ENCODE assay signal across 8 cellular contexts in genomic region chr16:84294196-84295142, GRCh38. TPM values are rescaled to one million over a fixed set of nuclear protein-coding genes. Genes with fewer than 3 reads are reported as not detected.
DNase-seq lines count a peak whose midpoint lies in the region; ATAC-seq, FAIRE-seq and TF ChIP-seq lines count a peak whose summit lies in the region.
"Had no signal": no experiment of that assay in that cellular context is flagged by ENCODE, and none has a peak within 500 bp of the region (broad histone marks: within the 10 kb centered on the region; RNA-seq: fewer than 3 reads in every experiment).

Gene WFDC1, plus strand, starts transcription at chr16:84294878. Its CDS starts 94 bp downstream, at chr16:84294972.

- no peak within 1 kb of the TSS for H4K8ac ChIP-seq in mesendoderm (ENCODE audit: low read depth, low read length)

- peak within 1 kb of the TSS in 25 of 59 donors; percentile 3 to 72 (median 25) for H3K27ac ChIP-seq in dorsolateral prefrontal cortex
- no peak within 1 kb of the TSS for H3K27ac ChIP-seq in mesendoderm (ENCODE audit: low read depth, low read length)
- H3K27ac ChIP-seq in transverse colon, result peak within 1 kb of the TSS; percentile 80 to 85 (median 82)

- H2AK5ac ChIP-seq in mesendoderm (ENCODE audit: low read length), result no peak within 1 kb of the TSS

- no peak within 1 kb of the TSS for H3K4ac ChIP-seq in mesendoderm (ENCODE audit: low read depth, low read length)

- peak within 1 kb of the TSS; percentile 10 to 71 (median 47) for H3K4me3 ChIP-seq in dorsolateral prefrontal cortex
- H3K4me3 ChIP-seq in mesendoderm (ENCODE audit: low read length), result no peak within 1 kb of the TSS
- H3K4me3 ChIP-seq in transverse colon, result peak within 1 kb of the TSS in 3 of 4 donors; percentile 7 to 38 (median 31)

- no peaks in the 10 kb centered on the region for H3K79me2 ChIP-seq in mesendoderm (ENCODE audit: control insufficient read depth, insufficient read depth, low read length)

- no peak within 1 kb of the TSS for H3K23ac ChIP-seq in mesendoderm (ENCODE audit: low read length)

- H3K36me3 ChIP-seq in mesendoderm (ENCODE audit: control insufficient read depth, insufficient read depth, low read length), result no peaks in the 10 kb centered on the region
- no peaks in the 10 kb centered on the region for H3K36me3 ChIP-seq in transverse colon

- no peak within 1 kb of the TSS for H2BK15ac ChIP-seq in mesendoderm (replicated peaks; ENCODE audit: low read depth)

- no peak for TF ChIP-seq EP300 in transverse colon (IDR thresholded peaks at IDR 0.05; ENCODE audit: low read depth)

- H3K79me1 ChIP-seq in mesendoderm (ENCODE audit: low read length), result no peaks in the 10 kb centered on the region

- no peak for TF ChIP-seq CTCF in dorsolateral prefrontal cortex (IDR thresholded peaks at IDR 0.05 in 54 of 56, conservative IDR thresholded peaks at IDR 0.05 in 2 of 56; ENCODE audit: low read depth in 1 of 56, partially characterized antibody in 56 of 56)
- TF ChIP-seq CTCF in transverse colon (IDR thresholded peaks at IDR 0.05), result no peak
- no peak for TF ChIP-seq CTCF in D721Med (IDR thresholded peaks at IDR 0.05; ENCODE audit: insufficient read depth, missing control alignments)

- no peak within 1 kb of the TSS for H2BK5ac ChIP-seq in mesendoderm (ENCODE audit: low read length)

- H3K56ac ChIP-seq in mesendoderm (ENCODE audit: low read length), result peak within 1 kb of the TSS; percentile 30

- H2BK120ac ChIP-seq in mesendoderm (ENCODE audit: low read depth, low read length), result no peak within 1 kb of the TSS

- peak within 1 kb of the TSS; percentile 10 for H3K9ac ChIP-seq in mesendoderm (ENCODE audit: low read length)

- WGBS in mesendoderm (ENCODE audit: extremely low coverage, insufficient coverage, low lambda C conversion rate), result no CpG with 5 or more reads among the region's 39 CpGs
- 4 to 16% methylated on average over 9 to 33 of the region's 39 CpGs for WGBS in transverse colon (ENCODE audit: low coverage in 1 of 2), 2 donors

- in situ Hi-C loops in transverse colon (cut with MboI; ENCODE audit: low pct_ligation_motif_present in 1 of 4, low pct_unique_long_range_greater_than_20kb in 1 of 4, low sequenced_read_pairs in 3 of 4), result no loop called here

- no peaks in the 10 kb centered on the region for H3K27me3 ChIP-seq in dorsolateral prefrontal cortex
- no peaks in the 10 kb centered on the region for H3K27me3 ChIP-seq in mesendoderm (ENCODE audit: insufficient read depth, low read length, poor library complexity)
- H3K27me3 ChIP-seq in transverse colon, result peaks cover 9% of the 10 kb centered on the region

- peaks cover 3% of the 10 kb centered on the region for H3K4me1 ChIP-seq in mesendoderm (ENCODE audit: control insufficient read depth, low read depth, low read length)
- H3K4me1 ChIP-seq in transverse colon, result peaks cover 7 to 22% (median 14%) of the 10 kb centered on the region in 4 donors

- H3K9me3 ChIP-seq in transverse colon, result no peaks in the 10 kb centered on the region

- no peak within 1 kb of the TSS for H3K4me2 ChIP-seq in mesendoderm (ENCODE audit: low read length)

- H3K18ac ChIP-seq in mesendoderm (ENCODE audit: low read length), result no peak within 1 kb of the TSS

- no peak for TF ChIP-seq POLR2A in transverse colon (IDR thresholded peaks at IDR 0.05)

- ATAC-seq in HG03378 (IDR thresholded peaks at IDR 0.05; ENCODE audit: unreplicated experiment), result no peak

- intact Hi-C loops in dorsolateral prefrontal cortex (cut with DNase I), result no loop called here
- intact Hi-C loops in transverse colon (cut with DNase I; ENCODE audit: low total_unique reads), result no loop called here

- H4K5ac ChIP-seq in mesendoderm (ENCODE audit: low read length), result no peak within 1 kb of the TSS

- DNase-seq in NCI-H2227 (lab: John Stamatoyannopoulos, UW; ENCODE audit: unreplicated experiment) (peak; percentile 50), dorsolateral prefrontal cortex (peak in 8 of 10 donors; percentile 36 to 67 (median 53)), mesendoderm (no peak), transverse colon (no peak), NCI-H1105 treated with DMSO at 0.1 percent for 48 hours (lab: John Stamatoyannopoulos, UW) (no peak), D721Med (ENCODE audit: insufficient read length, low spot score) (no peak)
- DNase-seq: NCI-H1092 treated with DMSO at 0.1 percent for 48 hours had no signal

- no peak for FAIRE-seq in D721Med (lab: Jason Lieb, UNC)

RNA-seq across cellular contexts. Expression of gene WFDC1, which starts in this region (rescaled TPM):
- total RNA-seq in dorsolateral prefrontal cortex (10 to 100 TPM in 85 of 120 experiments, 1 to 10 TPM in 35; 5.3 to 25.3 (median 11.9) TPM), transverse colon (10 to 100 TPM in 1 of 4 donors, 1 to 10 TPM in 3; 5.6 to 91.3 (median 7.0) TPM)
- 0.69 TPM for polyA plus RNA-seq in mesendoderm (2013, experiment 1 of 2)
- polyA plus RNA-seq in mesendoderm (2013, experiment 2 of 2), result 0.55 TPM

Comparison
In these comparisons a context has a peak if more than half of its experiments do, and no peak if none do; other contexts are left out.
1. DNase-seq: peak in NCI-H2227 (single experiment) and dorsolateral prefrontal cortex (8 of 10); none in mesendoderm (single experiment), transverse colon (single experiment), NCI-H1105 treated with DMSO at 0.1 percent for 48 hours (single experiment) and D721Med (single experiment).